ENCODE assay signal across 11 cellular contexts in genomic region chr18:23982154-23983071, GRCh38. TPM values are rescaled to one million over a fixed set of nuclear protein-coding genes. Genes with fewer than 3 reads are reported as not detected.
DNase-seq lines count a peak whose midpoint lies in the region; ATAC-seq, FAIRE-seq and TF ChIP-seq lines count a peak whose summit lies in the region.
"Had no signal": no experiment of that assay in that cellular context is flagged by ENCODE, and none has a peak within 500 bp of the region (broad histone marks: within the 10 kb centered on the region; RNA-seq: fewer than 3 reads in every experiment).

No MANE protein-coding gene starts in this region.

- intact Hi-C loops in vagina (cut with DNase I): no loop called here

- no peak overlapping the region for H2BK20ac ChIP-seq in H1 (ENCODE audit: low read length)

- H3K9ac ChIP-seq in H1 (replicated peaks in 1 of 4; ENCODE audit: extremely low read depth in 1 of 4, low read depth in 3 of 4, low read length in 3 of 4): no peak overlapping the region
- peak overlapping the region; percentile 28 for H3K9ac ChIP-seq in muscle layer of colon (ENCODE audit: low read length)

- 80% methylated on average over 17 of the region's 17 CpGs; no CpG with 5 or more reads in 1 of the 2 experiments for WGBS in H1 (ENCODE audit: extremely low coverage in 1 of 2, insufficient coverage in 1 of 2, insufficient read length in 1 of 2, insufficient replicate concordance in 2 of 2, low coverage in 1 of 2, low lambda C conversion rate in 2 of 2, missing lambda C conversion rate in 1 of 2), 2 experiments

- no peak overlapping the region for H3K4ac ChIP-seq in H1 (replicated peaks; ENCODE audit: insufficient read length, low read depth, low read length)

- no peak overlapping the region for H3K4me3 Mint-ChIP-seq in activated naive CD8-positive, alpha-beta T cell treated with anti-CD3 and anti-CD28 coated beads, Interleukin-2, amount 50 U/mL, for 24 hours
- H3K4me3 Mint-ChIP-seq in activated naive CD8-positive, alpha-beta T cell treated with anti-CD3 and anti-CD28 coated beads for 36 hours: no peak overlapping the region

- H4K91ac ChIP-seq in H1 (replicated peaks; ENCODE audit: insufficient read length, low read length): no peak overlapping the region

- H3K36me3 Mint-ChIP-seq in activated naive CD8-positive, alpha-beta T cell treated with anti-CD3 and anti-CD28 coated beads, Interleukin-2, amount 50 U/mL, for 24 hours (ENCODE audit: low read depth): no peaks in the 10 kb centered on the region
- peaks cover 11% of the 10 kb centered on the region for H3K36me3 Mint-ChIP-seq in activated naive CD8-positive, alpha-beta T cell treated with anti-CD3 and anti-CD28 coated beads for 36 hours

- H2AK5ac ChIP-seq in H1 (ENCODE audit: low read depth, low read length): 0 out of 2 replicates have a peak overlapping the region, but pooled peaks have one; percentile 10

- TF ChIP-seq CTCF in H1 (IDR thresholded peaks at IDR 0.05; ENCODE audit: control extremely low read depth in 1 of 3, insufficient read depth in 1 of 3, low read depth in 1 of 3, low read length in 3 of 3) (no peak), vagina (IDR thresholded peaks at IDR 0.05) (no peak), GM20000 (IDR thresholded peaks at IDR 0.05; ENCODE audit: extremely low read depth, missing control alignments) (no peak)

- FAIRE-seq in H1 (lab: Jason Lieb, UNC): no peak

- H3K79me1 ChIP-seq in H1 (ENCODE audit: low read depth, low read length): no peaks in the 10 kb centered on the region

- H3K27me3 ChIP-seq in H1 (replicated peaks in 1 of 4; ENCODE audit: control insufficient read depth in 3 of 4, extremely low read depth in 1 of 4, insufficient read depth in 3 of 4, low read length in 3 of 4): no peaks in the 10 kb centered on the region; a peak in 1 of 7 replicates
- H3K27me3 ChIP-seq in muscle layer of colon (ENCODE audit: control insufficient read depth in 1 of 2, insufficient read depth in 2 of 2, low read length in 2 of 2): no peaks in the 10 kb centered on the region
- no peaks in the 10 kb centered on the region for H3K27me3 ChIP-seq in vagina

- H2BK12ac ChIP-seq in H1 (ENCODE audit: low read depth, low read length): peak overlapping the region; percentile 19; the same call in 1 of the 2 replicates

- H3K4me1 ChIP-seq in H1 (replicated peaks in 1 of 4; ENCODE audit: control insufficient read depth in 3 of 4, insufficient read depth in 4 of 4, low read length in 3 of 4) (peaks cover 0 to 5% (median 0%) of the 10 kb centered on the region in 4 experiments; a peak in 2 of 7 replicates), muscle layer of colon (ENCODE audit: insufficient read depth, low read length) (peaks cover 19% of the 10 kb centered on the region), vagina (peaks cover 18% of the 10 kb centered on the region)

- H2BK120ac ChIP-seq in H1 (replicated peaks; ENCODE audit: low read depth, low read length): no peak overlapping the region

- ATAC-seq in activated naive CD8-positive, alpha-beta T cell treated with anti-CD3 and anti-CD28 coated beads, Interleukin-2, amount 50 U/mL, for 24 hours: peak; percentile 38
- no peak for ATAC-seq in HG03432 (IDR thresholded peaks at IDR 0.05; ENCODE audit: unreplicated experiment)

- H2BK15ac ChIP-seq in H1 (ENCODE audit: low read length): peak overlapping the region; percentile 40

- no peak for DNase-seq in activated naive CD8-positive, alpha-beta T cell treated with anti-CD3 and anti-CD28 coated beads, Interleukin-2, amount 50 U/mL, for 24 hours
- DNase-seq in activated naive CD8-positive, alpha-beta T cell treated with anti-CD3 and anti-CD28 coated beads for 36 hours: no peak
- DNase-seq in H1 (ENCODE audit: low read depth in 1 of 2, low spot score in 2 of 2) (no peak), vagina (ENCODE audit: extremely low spot score in 2 of 2) (no peak), GM20000 (ENCODE audit: low spot score) (no peak), COR-L47 (lab: John Stamatoyannopoulos, UW) (no peak)
- DNase-seq: activated naive CD4-positive, alpha-beta T cell; NK-92 treated with Interleukin-12 subunit alpha and Interleukin-12 subunit beta, amount 100 ng/mL, for 24 hours had no signal

- H3K56ac ChIP-seq in H1 (replicated peaks; ENCODE audit: insufficient read length, low read depth, low read length): no peak overlapping the region

- no peaks in the 10 kb centered on the region; the same call in 1 of the 2 replicates for H3K23me2 ChIP-seq in H1 (ENCODE audit: low read depth, low read length)

- peaks cover 12% of the 10 kb centered on the region for H3K9me3 Mint-ChIP-seq in activated naive CD8-positive, alpha-beta T cell treated with anti-CD3 and anti-CD28 coated beads, Interleukin-2, amount 50 U/mL, for 24 hours
- H3K9me3 Mint-ChIP-seq in activated naive CD8-positive, alpha-beta T cell treated with anti-CD3 and anti-CD28 coated beads for 36 hours: peaks cover 5% of the 10 kb centered on the region

- H3K18ac ChIP-seq in H1 (ENCODE audit: extremely low read depth, low read length): no peak overlapping the region

- peaks cover 55% of the 10 kb centered on the region for H3K4me1 Mint-ChIP-seq in activated naive CD8-positive, alpha-beta T cell treated with anti-CD3 and anti-CD28 coated beads, Interleukin-2, amount 50 U/mL, for 24 hours
- peaks cover 42% of the 10 kb centered on the region for H3K4me1 Mint-ChIP-seq in activated naive CD8-positive, alpha-beta T cell treated with anti-CD3 and anti-CD28 coated beads for 36 hours

- peak overlapping the region; percentile 32 for H3K27ac Mint-ChIP-seq in activated naive CD8-positive, alpha-beta T cell treated with anti-CD3 and anti-CD28 coated beads, Interleukin-2, amount 50 U/mL, for 24 hours
- no peak overlapping the region for H3K27ac Mint-ChIP-seq in activated naive CD8-positive, alpha-beta T cell treated with anti-CD3 and anti-CD28 coated beads for 36 hours

- H2AFZ ChIP-seq in H1 (ENCODE audit: low read length): 0 out of 2 replicates have a peak overlapping the region, but pooled peaks have one; percentile 40

- no peaks in the 10 kb centered on the region for H4K20me1 ChIP-seq in H1 (replicated peaks in 1 of 2; ENCODE audit: control insufficient read depth in 1 of 2, insufficient read depth in 2 of 2, low read length in 2 of 2)

- H3K36me3 ChIP-seq in H1 (ENCODE audit: control insufficient read depth in 2 of 4, insufficient read depth in 4 of 4, low read length in 3 of 4): no peaks in the 10 kb centered on the region
- no peaks in the 10 kb centered on the region for H3K36me3 ChIP-seq in muscle layer of colon (ENCODE audit: insufficient read depth, low read length)
- no peaks in the 10 kb centered on the region for H3K36me3 ChIP-seq in vagina

- H4K8ac ChIP-seq in H1 (ENCODE audit: extremely low read depth, insufficient read depth, low read length): no peak overlapping the region

- H3K4me3 ChIP-seq in H1 (ENCODE audit: extremely low read depth in 1 of 4, insufficient read depth in 2 of 4, low read depth in 3 of 4, low read length in 4 of 4): no peak overlapping the region
- H3K4me3 ChIP-seq in muscle layer of colon (ENCODE audit: low read depth in 1 of 2, low read length in 2 of 2): peak overlapping the region; percentile 12 to 24
- peak overlapping the region in 1 of 2 donors; percentile 5 for H3K4me3 ChIP-seq in vagina

- no peak overlapping the region for H2BK5ac ChIP-seq in H1 (ENCODE audit: low read depth, low read length)

- H3K23ac ChIP-seq in H1 (ENCODE audit: insufficient read length): no peak overlapping the region

- TF ChIP-seq POLR2A in H1 (IDR thresholded peaks at IDR 0.05; ENCODE audit: control extremely low read depth in 1 of 2, low read depth in 2 of 2, low read length in 2 of 2) (no peak), vagina (IDR thresholded peaks at IDR 0.05) (no peak)

- H3K4me2 ChIP-seq in H1 (ENCODE audit: insufficient read depth in 1 of 2, low read depth in 2 of 2, low read length in 2 of 2): peak overlapping the region in 1 of 2 experiments; percentile 52; a peak in 2 of 4 replicates

- POLR2A ChIA-PET in H1 (lab: Charles Lee; ENCODE audit: partially characterized antibody): interaction anchor here (1.7 kb wide), 1 partner anchor 16 kb away, joined by 3 read pairs; no protein-coding TSS in a partner anchor

- H3K27ac ChIP-seq in H1 (ENCODE audit: low read depth, low read length) (no peak overlapping the region), muscle layer of colon (ENCODE audit: low read depth, low read length) (peak overlapping the region; percentile 70), vagina (peak overlapping the region; percentile 4)
- H3K27ac ChIP-seq: C4-2B had no signal

- H3K14ac ChIP-seq in H1 (ENCODE audit: insufficient read length): no peak overlapping the region

- H4K5ac ChIP-seq in H1 (ENCODE audit: insufficient read length, low read depth, low read length): no peak overlapping the region

- H3K9me3 ChIP-seq in H1 (ENCODE audit: insufficient read depth in 2 of 2, low read depth in 1 of 2, low read length in 1 of 2): no peaks in the 10 kb centered on the region
- no peaks in the 10 kb centered on the region for H3K9me3 ChIP-seq in muscle layer of colon (ENCODE audit: low read length)
- H3K9me3 ChIP-seq in vagina: no peaks in the 10 kb centered on the region

- no peak for TF ChIP-seq RAD21 in H1 (IDR thresholded peaks at IDR 0.05 in 1 of 2, conservative IDR thresholded peaks at IDR 0.05 in 1 of 2; ENCODE audit: low read depth in 2 of 2, low read length in 2 of 2)

- no peak for TF ChIP-seq EP300 in H1 (IDR thresholded peaks at IDR 0.05; ENCODE audit: borderline replicate concordance in 1 of 2, low read depth in 2 of 2, low read length in 2 of 2)

- CTCF ChIA-PET in H1 (lab: Charles Lee; ENCODE audit: partially characterized antibody): no interaction called here

- no peaks in the 10 kb centered on the region for H3K27me3 Mint-ChIP-seq in activated naive CD8-positive, alpha-beta T cell treated with anti-CD3 and anti-CD28 coated beads, Interleukin-2, amount 50 U/mL, for 24 hours
- H3K27me3 Mint-ChIP-seq in activated naive CD8-positive, alpha-beta T cell treated with anti-CD3 and anti-CD28 coated beads for 36 hours: no peaks in the 10 kb centered on the region

- H3K79me2 ChIP-seq in H1 (ENCODE audit: control insufficient read depth in 1 of 2, insufficient read depth in 2 of 2, low read length in 2 of 2): no peaks in the 10 kb centered on the region

TF ChIP-seq in H1, 55 proteins besides CTCF, POLR2A, EP300 and RAD21 (continues in another document):
- no peak for TF ChIP-seq SUZ12 (IDR thresholded peaks at IDR 0.05; ENCODE audit: low read length)
- no peak for TF ChIP-seq CHD1 (IDR thresholded peaks at IDR 0.05; ENCODE audit: low read depth, low read length)

RNA-seq across cellular contexts. Expression of gene TTC39C, which starts 32.1 kb away (rescaled TPM):
- 10 to 100 TPM; 43.8 to 45.3 TPM for total RNA-seq in activated naive CD8-positive, alpha-beta T cell treated with anti-CD3 and anti-CD28 coated beads for 36 hours
- 78.6 and 79.1 TPM in 2 replicates for total RNA-seq in H1 (2021; fragmentation: NEBNext Ultra II Directional; extraction: Animal tissue kit (Norgen Biotek cat#: 25700))
- 6.2 and 8.1 TPM in 2 replicates for polyA plus RNA-seq in H1 (2011; rRNA removed)
- 12.5 TPM for polyA plus RNA-seq in H1 (2011; cell fraction: cytosol; rRNA removed)
- polyA plus RNA-seq in H1 (2011; cell fraction: nucleus; rRNA removed): 13.4 TPM
- 13.5 to 17.1 TPM (median 13.6 TPM) in 4 replicates for polyA plus RNA-seq in H1 (2012, experiment 1 of 2)
- polyA plus RNA-seq in H1 (2012, experiment 2 of 2): 7.6 TPM
- 44.7 TPM for polyA plus RNA-seq in H1 (2013, experiment 1 of 2)
- 42.2 TPM for polyA plus RNA-seq in H1 (2013, experiment 2 of 2)
- polyA minus RNA-seq in H1 (2011; rRNA and poly(A)+ RNA removed): 29.2 and 31.6 TPM in 2 replicates
- 22.7 TPM for polyA minus RNA-seq in H1 (2011; cell fraction: cytosol; rRNA and poly(A)+ RNA removed)
- 37.4 TPM for polyA minus RNA-seq in H1 (2011; cell fraction: nucleus; rRNA and poly(A)+ RNA removed)
- 42.5 TPM for total RNA-seq in vagina

Comparison
In these comparisons a context has a peak if more than half of its experiments do, and no peak if none do; other contexts are left out.
1. H3K4me3 ChIP-seq: peak in muscle layer of colon (2 of 2); none in H1 (0 of 4).